ENCODE assay signal across 25 cellular contexts in genomic region chr6:56527934-56528333, GRCh38.
DNase-seq lines count a peak whose midpoint lies in the region; ATAC-seq, FAIRE-seq and TF ChIP-seq lines count a peak whose summit lies in the region.
"Had no signal": no experiment of that assay in that cellular context is flagged by ENCODE, and none has a peak within 500 bp of the region (broad histone marks: within the 10 kb centered on the region; RNA-seq: fewer than 3 reads in every experiment).

No MANE protein-coding gene starts in this region.

- H3K79me2 ChIP-seq in SK-N-SH (ENCODE audit: insufficient read depth) = peaks cover 58% of the 10 kb centered on the region
- no peaks in the 10 kb centered on the region for H3K79me2 ChIP-seq in endothelial cell of umbilical vein (ENCODE audit: control insufficient read depth, insufficient read depth, low read length)
- no peaks in the 10 kb centered on the region for H3K79me2 ChIP-seq in neural progenitor cell (ENCODE audit: low read depth)

- H3K4me1 Mint-ChIP-seq in neural progenitor cell = peaks cover 16% of the 10 kb centered on the region
- H3K4me1 Mint-ChIP-seq: activated CD4-positive, alpha-beta memory T cell treated with anti-CD3 and anti-CD28 coated beads, Interleukin-2, amount 10 ng/mL, durations not matched to agents 7 days and 5 days; activated naive CD4-positive, alpha-beta T cell treated with anti-CD3 and anti-CD28 coated beads, Interleukin-2, amount 10 ng/mL, durations not matched to agents 7 days and 5 days had no signal

- H3K9me3 ChIP-seq in SK-N-SH (no peaks in the 10 kb centered on the region), endothelial cell of umbilical vein (replicated peaks; ENCODE audit: control insufficient read depth, insufficient read depth, low read length) (no peaks in the 10 kb centered on the region), neural progenitor cell (ENCODE audit: low read depth) (no peaks in the 10 kb centered on the region), uterus (no peaks in the 10 kb centered on the region)
- H3K9me3 ChIP-seq: BE2C, colonic mucosa, ovary had no signal

- H3F3A ChIP-seq in SK-N-SH (replicated peaks; ENCODE audit: insufficient read depth) (peaks cover 70% of the 10 kb centered on the region), neural progenitor cell (ENCODE audit: low read depth) (peaks cover 27% of the 10 kb centered on the region)

- H3K9me1 ChIP-seq in endothelial cell of umbilical vein (replicated peaks; ENCODE audit: control insufficient read depth, extremely low read depth, insufficient read depth, low read length) = no peaks in the 10 kb centered on the region

- CTCF ChIA-PET in SK-N-SH (lab: Yijun Ruan, JAX) = interaction anchor here (0.9 to 1.4 kb wide), 2 partner anchors 21 to 158 kb away, joined by 3 read pairs; no protein-coding TSS in a partner anchor
- CTCF ChIA-PET in endothelial cell of umbilical vein (lab: Charles Lee) = interaction anchor here (0.6 to 4.1 kb wide), 9 partner anchors 11 to 171 kb away, joined by 3 to 11 read pairs (median 6); no protein-coding TSS in a partner anchor

- H3K27me3 ChIP-seq in SK-N-SH (ENCODE audit: insufficient read depth) (no peaks in the 10 kb centered on the region), endothelial cell of umbilical vein (ENCODE audit: control insufficient read depth in 2 of 2, insufficient read depth in 2 of 2, low read length in 2 of 2) (no peaks in the 10 kb centered on the region), neural progenitor cell (no peaks in the 10 kb centered on the region), uterus (no peaks in the 10 kb centered on the region)
- H3K27me3 ChIP-seq: BE2C, colonic mucosa, ovary had no signal

- peak overlapping the region; percentile 11 to 100; a peak in 3 of 4 replicates for H3K27ac ChIP-seq in SK-N-SH (ENCODE audit: low read depth in 2 of 2, low read length in 1 of 2)
- H3K27ac ChIP-seq in endothelial cell of umbilical vein (ENCODE audit: insufficient read depth, low read depth, low read length) = no peak overlapping the region
- H3K27ac ChIP-seq in neural progenitor cell = peak overlapping the region; percentile 8
- peak overlapping the region; percentile 83 to 100 for H3K27ac ChIP-seq in uterus
- H3K27ac ChIP-seq: 22Rv1, colonic mucosa had no signal

- BruUV-seq in endothelial cell of umbilical vein (replicated peaks; lab: Mats Ljungman, UMichigan) = TSS peak; percentile 55

- no peaks in the 10 kb centered on the region for H3K9me2 ChIP-seq in SK-N-SH

- no peak for ATAC-seq in SK-N-SH treated with all-trans-retinoic acid at 6 μM for 48 hours
- ATAC-seq in GM21381 (IDR thresholded peaks at IDR 0.05; ENCODE audit: unreplicated experiment) = no peak
- ATAC-seq: Right ventricle myocardium inferior had no signal

- intact Hi-C loops in endothelial cell of umbilical vein (cut with micrococcal nuclease) = loop anchor here (2.0 kb wide), 1 partner anchor 13 kb away; no protein-coding TSS in a partner anchor
- intact Hi-C loops in uterus (cut with DNase I; ENCODE audit: low total_unique reads) = no loop called here
- intact Hi-C loops in head of caudate nucleus (cut with DNase I) = no loop called here

- no peak for DNase-seq in SK-N-SH
- DNase-seq in endothelial cell of umbilical vein (ENCODE audit: low read depth, low spot score) = no peak
- DNase-seq in neural progenitor cell (ENCODE audit: low spot score) = no peak
- DNase-seq in uterus = no peak
- no peak for DNase-seq in SKM-1 (lab: John Stamatoyannopoulos, UW; ENCODE audit: unreplicated experiment)
- no peak for DNase-seq in head of caudate nucleus
- DNase-seq: activated CD4-positive, alpha-beta memory T cell treated with anti-CD3 and anti-CD28 coated beads, Interleukin-2, amount 10 ng/mL, durations not matched to agents 7 days and 5 days; activated naive CD4-positive, alpha-beta T cell treated with anti-CD3 and anti-CD28 coated beads, Interleukin-2, amount 10 ng/mL, durations not matched to agents 7 days and 5 days; activated T-cell treated with anti-CD3 and anti-CD28 coated beads, Interleukin-2, amount 50 U/mL, for 1 hour; BE2C; colonic mucosa; GF-D8; left cardiac atrium; NCI-H1694 treated with DMSO at 0.1 percent for 48 hours; NCI-H446 treated with DMSO at 0.1 percent for 48 hours; ovary; stimulated activated CD4-positive, alpha-beta T cell treated with anti-CD3 and anti-CD28 coated beads, Interleukin-4, amount 100 ng/mL, for 24 hours had no signal

- TF ChIP-seq POLR2A in endothelial cell of umbilical vein (IDR thresholded peaks at IDR 0.05; ENCODE audit: low read depth, low read length) = no peak
- TF ChIP-seq POLR2A in uterus (IDR thresholded peaks at IDR 0.05) = no peak

- no peak overlapping the region for H3K27ac Mint-ChIP-seq in neural progenitor cell
- H3K27ac Mint-ChIP-seq: activated CD4-positive, alpha-beta memory T cell treated with anti-CD3 and anti-CD28 coated beads, Interleukin-2, amount 10 ng/mL, durations not matched to agents 7 days and 5 days; activated naive CD4-positive, alpha-beta T cell treated with anti-CD3 and anti-CD28 coated beads, Interleukin-2, amount 10 ng/mL, durations not matched to agents 7 days and 5 days; T-helper 1 cell treated with Interleukin-12 subunit alpha and Interleukin-12 subunit beta and Interleukin-4 antibody, amounts not matched to agents 30 μg/mL and 1 μg/mL, for 36 hours had no signal

- no peak overlapping the region for H3K4me3 Mint-ChIP-seq in neural progenitor cell
- H3K4me3 Mint-ChIP-seq: activated CD4-positive, alpha-beta memory T cell treated with anti-CD3 and anti-CD28 coated beads, Interleukin-2, amount 10 ng/mL, durations not matched to agents 7 days and 5 days; activated naive CD4-positive, alpha-beta T cell treated with anti-CD3 and anti-CD28 coated beads, Interleukin-2, amount 10 ng/mL, durations not matched to agents 7 days and 5 days; T-helper 1 cell treated with Interleukin-12 subunit alpha and Interleukin-12 subunit beta and Interleukin-4 antibody, amounts not matched to agents 30 μg/mL and 1 μg/mL, for 36 hours had no signal

- H3K4me1 ChIP-seq in SK-N-SH (ENCODE audit: control insufficient read depth in 1 of 2, insufficient read depth in 2 of 2, low read depth in 1 of 2, low read length in 1 of 2) = peaks cover 14 to 42% of the 10 kb centered on the region in 2 experiments
- peaks cover 4% of the 10 kb centered on the region for H3K4me1 ChIP-seq in endothelial cell of umbilical vein (ENCODE audit: control insufficient read depth, extremely low read depth, insufficient read depth, low read length)
- peaks cover 41% of the 10 kb centered on the region for H3K4me1 ChIP-seq in neural progenitor cell
- H3K4me1 ChIP-seq in uterus = peaks cover 0 to 15% of the 10 kb centered on the region in 2 donors
- H3K4me1 ChIP-seq: BE2C, colonic mucosa had no signal

- POLR2A ChIA-PET in SK-N-SH (lab: Yijun Ruan, JAX) (no interaction called here), endothelial cell of umbilical vein (lab: Charles Lee) (interaction anchor here (1.7 kb wide), 1 partner anchor 13 kb away, joined by 4 read pairs; no protein-coding TSS in a partner anchor)

- H3K27me3 Mint-ChIP-seq in neural progenitor cell (ENCODE audit: insufficient read depth, low read depth) = peaks cover 3% of the 10 kb centered on the region
- H3K27me3 Mint-ChIP-seq: activated CD4-positive, alpha-beta memory T cell treated with anti-CD3 and anti-CD28 coated beads, Interleukin-2, amount 10 ng/mL, durations not matched to agents 7 days and 5 days; activated naive CD4-positive, alpha-beta T cell treated with anti-CD3 and anti-CD28 coated beads, Interleukin-2, amount 10 ng/mL, durations not matched to agents 7 days and 5 days had no signal

- TF ChIP-seq RAD21 in SK-N-SH (IDR thresholded peaks at IDR 0.05; ENCODE audit: low read length) = no peak

- H3K9ac ChIP-seq in SK-N-SH (peak overlapping the region; percentile 69), endothelial cell of umbilical vein (replicated peaks; ENCODE audit: extremely low read depth, insufficient read depth, low read length) (no peak overlapping the region), neural progenitor cell (no peak overlapping the region)

- TF ChIP-seq CTCF in SK-N-SH (IDR thresholded peaks at IDR 0.05) = no peak
- TF ChIP-seq CTCF in endothelial cell of umbilical vein (IDR thresholded peaks at IDR 0.05; ENCODE audit: extremely low read depth in 1 of 2, insufficient read depth in 1 of 2, low read depth in 1 of 2, low read length in 2 of 2) = no peak
- no peak for TF ChIP-seq CTCF in neural progenitor cell (IDR thresholded peaks at IDR 0.05)
- TF ChIP-seq CTCF in uterus (IDR thresholded peaks at IDR 0.05) = no peak

- peaks cover 72 to 88% of the 10 kb centered on the region in 2 experiments for H3K36me3 ChIP-seq in SK-N-SH (replicated peaks in 1 of 2; ENCODE audit: control insufficient read depth in 1 of 2, insufficient read depth in 2 of 2, low read length in 1 of 2)
- H3K36me3 ChIP-seq in endothelial cell of umbilical vein (ENCODE audit: control insufficient read depth in 2 of 2, extremely low read depth in 1 of 2, insufficient read depth in 2 of 2, low read length in 2 of 2) = peaks cover 7 to 23% of the 10 kb centered on the region in 2 experiments
- H3K36me3 ChIP-seq in neural progenitor cell = peaks cover 17% of the 10 kb centered on the region
- H3K36me3 ChIP-seq in uterus = no peaks in the 10 kb centered on the region
- H3K36me3 ChIP-seq: colonic mucosa, ovary had no signal

- no peak overlapping the region for H2AFZ ChIP-seq in SK-N-SH (ENCODE audit: low read depth)
- H2AFZ ChIP-seq in endothelial cell of umbilical vein (ENCODE audit: low read depth, low read length) = no peak overlapping the region
- H2AFZ ChIP-seq in neural progenitor cell (replicated peaks) = no peak overlapping the region

- no peak for FAIRE-seq in endothelial cell of umbilical vein (lab: Jason Lieb, UNC)
- FAIRE-seq: D721Med, frontal cortex, GM12891 had no signal

- peak overlapping the region; percentile 45 for H3K4me2 ChIP-seq in SK-N-SH
- H3K4me2 ChIP-seq in endothelial cell of umbilical vein (ENCODE audit: insufficient read depth, low read length) = no peak overlapping the region
- H3K4me2 ChIP-seq in neural progenitor cell = no peak overlapping the region

- dilution Hi-C loops in endothelial cell of umbilical vein (cut with MboI; ENCODE audit: extremely low pct_ligation_motif_present, low sequenced_read_pairs) = no loop called here

- no peaks in the 10 kb centered on the region for H4K20me1 ChIP-seq in SK-N-SH (ENCODE audit: insufficient read depth)
- H4K20me1 ChIP-seq in endothelial cell of umbilical vein (replicated peaks; ENCODE audit: control insufficient read depth, extremely low read depth, insufficient read depth, low read length) = no peaks in the 10 kb centered on the region
- H4K20me1 ChIP-seq in neural progenitor cell (ENCODE audit: low read depth) = peaks cover 4% of the 10 kb centered on the region

- no peak for TF ChIP-seq EP300 in SK-N-SH (IDR thresholded peaks at IDR 0.05; ENCODE audit: borderline replicate concordance in 1 of 2, low read depth in 1 of 2, low read length in 1 of 2)

- no peaks in the 10 kb centered on the region for H3K9me3 Mint-ChIP-seq in neural progenitor cell
- H3K9me3 Mint-ChIP-seq: activated CD4-positive, alpha-beta memory T cell treated with anti-CD3 and anti-CD28 coated beads, Interleukin-2, amount 10 ng/mL, durations not matched to agents 7 days and 5 days; activated naive CD4-positive, alpha-beta T cell treated with anti-CD3 and anti-CD28 coated beads, Interleukin-2, amount 10 ng/mL, durations not matched to agents 7 days and 5 days; T-helper 1 cell treated with Interleukin-12 subunit alpha and Interleukin-12 subunit beta and Interleukin-4 antibody, amounts not matched to agents 30 μg/mL and 1 μg/mL, for 36 hours had no signal

- H3K36me3 Mint-ChIP-seq in neural progenitor cell = peaks cover 41% of the 10 kb centered on the region
- H3K36me3 Mint-ChIP-seq: activated naive CD4-positive, alpha-beta T cell treated with anti-CD3 and anti-CD28 coated beads, Interleukin-2, amount 10 ng/mL, durations not matched to agents 7 days and 5 days had no signal

- no peak overlapping the region for H3K4me3 ChIP-seq in SK-N-SH (ENCODE audit: low read depth in 2 of 2, low read length in 1 of 2)
- H3K4me3 ChIP-seq in endothelial cell of umbilical vein (replicated peaks in 1 of 3; ENCODE audit: insufficient read depth in 1 of 3, low read depth in 1 of 3, low read length in 3 of 3) = no peak overlapping the region
- no peak overlapping the region for H3K4me3 ChIP-seq in neural progenitor cell
- no peak overlapping the region for H3K4me3 ChIP-seq in uterus
- H3K4me3 ChIP-seq: colonic mucosa, ovary had no signal
